ENCODE assay signal across 8 cellular contexts in genomic region chr4:146029939-146030710, GRCh38.
DNase-seq lines count a peak whose midpoint lies in the region; ATAC-seq and TF ChIP-seq lines count a peak whose summit lies in the region.

No MANE protein-coding gene starts in this region.

- no peak overlapping the region for H3K23ac ChIP-seq in trophoblast cell (ENCODE audit: low read length)

- no peak overlapping the region for H3K4ac ChIP-seq in trophoblast cell (ENCODE audit: low read depth, low read length)

- H3K36me3 ChIP-seq in OCI-LY3 (replicated peaks; ENCODE audit: low read depth, low read length) (no peaks in the 10 kb centered on the region), trophoblast cell (ENCODE audit: control insufficient read depth in 1 of 2, insufficient read depth in 2 of 2, low read length in 2 of 2) (no peaks in the 10 kb centered on the region), testis (ENCODE audit: low read depth, missing control alignments) (no peaks in the 10 kb centered on the region)

- peak overlapping the region; percentile 64 for H3K4me3 ChIP-seq in OCI-LY3 (ENCODE audit: low read length)
- no peak overlapping the region for H3K4me3 ChIP-seq in trophoblast cell (ENCODE audit: low read depth, low read length)
- no peak overlapping the region for H3K4me3 ChIP-seq in testis

- H3K18ac ChIP-seq in trophoblast cell (ENCODE audit: low read length) = no peak overlapping the region

- no peak overlapping the region for H2AK5ac ChIP-seq in trophoblast cell (ENCODE audit: low read length)

- no peaks in the 10 kb centered on the region for H3K27me3 ChIP-seq in OCI-LY3 (ENCODE audit: low read depth, low read length)
- no peaks in the 10 kb centered on the region for H3K27me3 ChIP-seq in trophoblast cell (ENCODE audit: insufficient read depth, low read length)
- H3K27me3 ChIP-seq in testis = no peaks in the 10 kb centered on the region

- H2BK12ac ChIP-seq in trophoblast cell (ENCODE audit: low read length) = no peak overlapping the region

- peaks cover 53% of the 10 kb centered on the region for H3K4me1 ChIP-seq in OCI-LY3 (ENCODE audit: low read length)
- H3K4me1 ChIP-seq in trophoblast cell (ENCODE audit: control insufficient read depth in 1 of 2, insufficient read depth in 2 of 2, low read length in 2 of 2) = peaks cover 11 to 17% of the 10 kb centered on the region in 2 experiments
- H3K4me1 ChIP-seq in testis = peaks cover 3% of the 10 kb centered on the region

- H2BK120ac ChIP-seq in trophoblast cell (ENCODE audit: insufficient read depth, low read length, poor library complexity) = no peak overlapping the region

- H4K8ac ChIP-seq in trophoblast cell (ENCODE audit: low read depth, low read length) = no peak overlapping the region

- DNase-seq in NCI-H1417 (lab: John Stamatoyannopoulos, UW) = peak in 2 of 3 experiments; percentile 13 to 59
- DNase-seq in NCI-H1417 treated with DMSO at 0.1 percent for 48 hours (lab: John Stamatoyannopoulos, UW) = no peak
- peak; percentile 27 to 66 for DNase-seq in trophoblast cell
- DNase-seq in anterior cingulate cortex (lab: John Stamatoyannopoulos, UW) = no peak
- DNase-seq in testis = no peak
- DNase-seq in superior temporal gyrus (ENCODE audit: extremely low spot score) = no peak

- H4K20me1 ChIP-seq in OCI-LY3 (ENCODE audit: insufficient read depth, low read length) = no peaks in the 10 kb centered on the region

- H3K9me3 ChIP-seq in OCI-LY3 (ENCODE audit: insufficient read depth, low read length) (no peaks in the 10 kb centered on the region), trophoblast cell (ENCODE audit: insufficient read depth, low read depth, low read length) (no peaks in the 10 kb centered on the region), testis (no peaks in the 10 kb centered on the region)

- WGBS in trophoblast cell (ENCODE audit: extremely low coverage, insufficient coverage, insufficient read length) = 100% methylated on average over 1 of the region's 8 CpGs
- WGBS in testis, 2 donors = 42 to 50% methylated on average over 7 to 8 of the region's 8 CpGs

- H2AFZ ChIP-seq in OCI-LY3 (ENCODE audit: low read depth, low read length) = peak overlapping the region; percentile 45; the same call in 1 of the 2 replicates
- no peak overlapping the region for H2AFZ ChIP-seq in trophoblast cell (ENCODE audit: insufficient read depth, low read length, poor library complexity)

- H3K4me2 ChIP-seq in OCI-LY3 (ENCODE audit: low read length) (peak overlapping the region; percentile 86), trophoblast cell (ENCODE audit: low read length) (peak overlapping the region; percentile 54)

- H3K27ac ChIP-seq in OCI-LY3 (ENCODE audit: low read length) (peak overlapping the region; percentile 77), trophoblast cell (ENCODE audit: low read depth, low read length) (peak overlapping the region; percentile 81), testis (no peak overlapping the region)

- no peak for TF ChIP-seq CTCF in OCI-LY3 (IDR thresholded peaks at IDR 0.05; ENCODE audit: low read depth, low read length)
- TF ChIP-seq CTCF in testis (IDR thresholded peaks at IDR 0.05) = no peak

- H4K12ac ChIP-seq in trophoblast cell (ENCODE audit: low read depth, low read length) = no peak overlapping the region

- no peak for TF ChIP-seq POLR2A in testis (IDR thresholded peaks at IDR 0.05)

- H3K79me2 ChIP-seq in OCI-LY3 (ENCODE audit: low read length) (no peaks in the 10 kb centered on the region), trophoblast cell (ENCODE audit: control insufficient read depth, insufficient read depth, low read length, poor library complexity) (no peaks in the 10 kb centered on the region)

- H3K9ac ChIP-seq in OCI-LY3 (ENCODE audit: low read length) (peak overlapping the region; percentile 68), trophoblast cell (ENCODE audit: low read length) (no peak overlapping the region)

- intact Hi-C loops in testis (cut with DNase I; ENCODE audit: low total_unique reads) = no loop called here

- H3K79me1 ChIP-seq in trophoblast cell (ENCODE audit: low read length) = peaks cover 7% of the 10 kb centered on the region

- H4K91ac ChIP-seq in trophoblast cell (ENCODE audit: low read depth, low read length) = no peak overlapping the region

- ATAC-seq in HG02571 (IDR thresholded peaks at IDR 0.05; ENCODE audit: unreplicated experiment) = peak; percentile 78

- H3K14ac ChIP-seq in trophoblast cell (ENCODE audit: low read length) = no peak overlapping the region

- no peak overlapping the region for H2BK5ac ChIP-seq in trophoblast cell (ENCODE audit: low read depth, low read length, poor library complexity)

Comparison
In these comparisons a context has a peak if more than half of its experiments do, and no peak if none do; other contexts are left out.
1. DNase-seq: peak in NCI-H1417 (2 of 3) and trophoblast cell (2 of 2); none in NCI-H1417 treated with DMSO at 0.1 percent for 48 hours (single experiment), anterior cingulate cortex (0 of 58), testis (single experiment) and superior temporal gyrus (single experiment).
2. H3K27ac ChIP-seq: peak in OCI-LY3 (single experiment) and trophoblast cell (single experiment); none in testis (0 of 2).